1 cellular context compared by ENCODE assay signal in genomic region chr11:62260261-62260953, GRCh38.
TF ChIP-seq lines count a peak whose summit lies in the region.

No MANE protein-coding gene starts in this region.

TF ChIP-seq in HepG2, 621 proteins besides CTCF, POLR2A, EP300 and RAD21 (continued from another document):
- TF ChIP-seq SIN3A (IDR thresholded peaks at IDR 0.05; ENCODE audit: borderline replicate concordance, low read depth, low read length) = no peak
- TF ChIP-seq PRMT3 (CRISPR knock-in tag; IDR thresholded peaks at IDR 0.05; ENCODE audit: borderline replicate concordance, low read depth) = no peak
- TF ChIP-seq TFDP1 (CRISPR knock-in tag; IDR thresholded peaks at IDR 0.05; ENCODE audit: borderline replicate concordance) = no peak
- peak; percentile 45; the same call in 1 of the 2 replicates for TF ChIP-seq ZBED4 (CRISPR knock-in tag; IDR thresholded peaks at IDR 0.05; ENCODE audit: borderline replicate concordance)
- no peak for TF ChIP-seq ZNF225 (CRISPR knock-in tag; IDR thresholded peaks at IDR 0.05)
